Comparison of ENCODE assay signal across 22 cellular contexts in the genomic region with DNA sequence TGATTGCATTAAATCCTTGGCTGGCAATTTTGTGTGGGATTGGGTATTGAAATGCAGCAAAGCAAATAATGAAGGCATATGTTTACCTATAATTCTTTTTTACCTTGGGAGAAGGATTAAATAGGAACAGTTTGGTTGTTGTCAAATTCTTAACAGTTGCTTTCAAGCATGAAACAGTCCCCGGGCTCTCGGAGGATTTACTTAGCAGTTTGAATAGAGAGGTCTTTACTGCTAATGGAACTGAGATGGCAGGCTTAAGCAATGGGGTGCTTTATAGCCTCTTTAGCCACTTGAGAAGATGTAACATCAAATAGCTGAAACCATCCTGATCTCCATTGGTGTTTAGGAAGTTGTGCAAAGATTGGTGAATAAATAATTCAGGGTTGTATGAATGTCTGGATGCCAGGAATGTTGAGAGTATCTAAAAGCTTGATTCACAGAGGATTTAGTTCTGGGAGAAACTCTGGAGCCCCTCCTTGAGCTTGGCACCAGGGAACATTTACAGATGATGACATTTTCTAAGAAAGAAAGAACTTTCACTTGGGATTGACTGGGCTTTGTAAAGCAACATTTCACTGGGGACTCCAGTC. TPM values are rescaled to one million over a fixed set of nuclear protein-coding genes. Genes with fewer than 3 reads are reported as not detected.
DNase-seq lines count a peak whose midpoint lies in the region; ATAC-seq and TF ChIP-seq lines count a peak whose summit lies in the region.
"Had no signal": no experiment of that assay in that cellular context is flagged by ENCODE, and none has a peak within 500 bp of the region (broad histone marks: within the 10 kb centered on the region; RNA-seq: fewer than 3 reads in every experiment).

No MANE protein-coding gene starts in this region.

- no peak overlapping the region for H3K9ac ChIP-seq in endodermal cell (ENCODE audit: extremely low read depth, low read length, poor library complexity, severe bottlenecking)
- H3K9ac ChIP-seq: BLaER1 treated with 17β-estradiol and CSF1 and Interleukin-3, amounts not matched to agents 10 nM and 100 nM had no signal

- TF ChIP-seq CTCF in endodermal cell (conservative IDR thresholded peaks at IDR 0.05) (no peak), psoas muscle (IDR thresholded peaks at IDR 0.05) (no peak)

- peak in 1 of 4 donors; percentile 41 for ATAC-seq in psoas muscle
- no peak for ATAC-seq in GM21390 (IDR thresholded peaks at IDR 0.05; ENCODE audit: unreplicated experiment)
- ATAC-seq in HG03354 (IDR thresholded peaks at IDR 0.05; ENCODE audit: poor library complexity, severe bottlenecking, unreplicated experiment), result no peak
- ATAC-seq: activated CD4-positive, alpha-beta T cell treated with anti-CD3 and anti-CD28 coated beads for 36 hours; left ventricle myocardium superior had no signal

- H3K36me3 ChIP-seq in endodermal cell (ENCODE audit: control insufficient read depth, insufficient read depth, low read length) (no peaks in the 10 kb centered on the region), psoas muscle (ENCODE audit: insufficient read depth in 1 of 2, low read depth in 1 of 2) (no peaks in the 10 kb centered on the region)
- H3K36me3 ChIP-seq: adrenal gland; BLaER1 treated with 17β-estradiol and CSF1 and Interleukin-3, amounts not matched to agents 10 nM and 100 nM; gastrocnemius medialis; spleen had no signal

- peaks cover 52% of the 10 kb centered on the region for H3K4me1 Mint-ChIP-seq in endodermal cell
- H3K4me1 Mint-ChIP-seq: activated CD4-positive, alpha-beta T cell treated with anti-CD3 and anti-CD28 coated beads for 36 hours had no signal

- H3K27ac Mint-ChIP-seq in endodermal cell, result peak overlapping the region; percentile 14
- H3K27ac Mint-ChIP-seq: activated CD4-positive, alpha-beta T cell treated with anti-CD3 and anti-CD28 coated beads for 36 hours had no signal

- H3K9me3 ChIP-seq in endodermal cell (ENCODE audit: control insufficient read depth, low read length) (no peaks in the 10 kb centered on the region), psoas muscle (no peaks in the 10 kb centered on the region)
- H3K9me3 ChIP-seq: adrenal gland; BLaER1 treated with 17β-estradiol and CSF1 and Interleukin-3, amounts not matched to agents 10 nM and 100 nM; gastrocnemius medialis; spleen had no signal

- no peak overlapping the region for H3K27ac ChIP-seq in endodermal cell (ENCODE audit: low read depth, low read length)
- no peak overlapping the region for H3K27ac ChIP-seq in psoas muscle
- H3K27ac ChIP-seq: 22Rv1; adrenal gland; BLaER1 treated with 17β-estradiol and CSF1 and Interleukin-3, amounts not matched to agents 10 nM and 100 nM; gastrocnemius medialis; SK-N-MC; spleen had no signal

- H3K27me3 ChIP-seq in endodermal cell (ENCODE audit: control insufficient read depth, insufficient read depth, low read length, poor library complexity, severe bottlenecking) (no peaks in the 10 kb centered on the region), psoas muscle (ENCODE audit: insufficient read depth in 3 of 3, low read length in 2 of 3) (no peaks in the 10 kb centered on the region)
- H3K27me3 ChIP-seq: adrenal gland; BLaER1 treated with 17β-estradiol and CSF1 and Interleukin-3, amounts not matched to agents 10 nM and 100 nM; gastrocnemius medialis; spleen had no signal

- DNase-seq in NCI-H1092 treated with DMSO at 0.1 percent for 48 hours (lab: John Stamatoyannopoulos, UW), result peak; percentile 50
- no peak for DNase-seq in NCI-H1092 (lab: John Stamatoyannopoulos, UW)
- DNase-seq in NCI-H187 treated with DMSO at 0.1 percent for 48 hours (lab: John Stamatoyannopoulos, UW), result peak; percentile 92
- no peak for DNase-seq in endodermal cell
- DNase-seq in psoas muscle, result no peak
- DNase-seq in H4 (ENCODE audit: low spot score), result no peak
- DNase-seq: activated CD4-positive, alpha-beta T cell treated with anti-CD3 and anti-CD28 coated beads for 36 hours; activated effector memory CD4-positive, alpha-beta T cell treated with Interleukin-2 at 50 U/mL for 16 hours; adrenal gland; gastrocnemius medialis; H7; Kasumi-1; left ventricle myocardium superior; NCI-H524 treated with DMSO at 0.1 percent for 48 hours; posterior cingulate gyrus; spleen; T1000 had no signal

- no peaks in the 10 kb centered on the region for H3K9me3 Mint-ChIP-seq in endodermal cell

- 65 to 73% methylated on average over 2 of the region's 2 CpGs for WGBS in endodermal cell (ENCODE audit: insufficient coverage in 1 of 2, insufficient read length in 1 of 2), 2 experiments
- 34 to 61% (median 42%) methylated on average over 2 of the region's 2 CpGs for WGBS in psoas muscle, 3 donors

- no peak overlapping the region for H3K4me3 ChIP-seq in endodermal cell (ENCODE audit: low read length)
- peak overlapping the region; percentile 47 for H3K4me3 ChIP-seq in psoas muscle
- H3K4me3 ChIP-seq: adrenal gland; BLaER1 treated with 17β-estradiol and CSF1 and Interleukin-3, amounts not matched to agents 10 nM and 100 nM; SK-N-MC; spleen had no signal

- intact Hi-C loops in psoas muscle (cut with DNase I), result no loop called here

- H3K4me3 Mint-ChIP-seq in endodermal cell, result no peak overlapping the region
- H3K4me3 Mint-ChIP-seq: activated CD4-positive, alpha-beta T cell treated with anti-CD3 and anti-CD28 coated beads for 36 hours had no signal

- H3K36me3 Mint-ChIP-seq in endodermal cell (ENCODE audit: low read depth), result no peaks in the 10 kb centered on the region

- H3K27me3 Mint-ChIP-seq in endodermal cell (ENCODE audit: insufficient read depth), result no peaks in the 10 kb centered on the region
- H3K27me3 Mint-ChIP-seq: activated CD4-positive, alpha-beta T cell treated with anti-CD3 and anti-CD28 coated beads for 36 hours had no signal

- H3K4me1 ChIP-seq in endodermal cell (ENCODE audit: control insufficient read depth, insufficient read depth, low read length) (peaks cover 10% of the 10 kb centered on the region), psoas muscle (peaks cover 61% of the 10 kb centered on the region)
- H3K4me1 ChIP-seq: adrenal gland; BLaER1 treated with 17β-estradiol and CSF1 and Interleukin-3, amounts not matched to agents 10 nM and 100 nM had no signal

RNA-seq across cellular contexts. Expression of a gene that starts 51.8 kb away (rescaled TPM):
- total RNA-seq in endodermal cell, result 10 to 100 TPM; 47.2 to 57.6 TPM
- 79.0 TPM for polyA plus RNA-seq in endodermal cell (2013, experiment 1 of 2)
- polyA plus RNA-seq in endodermal cell (2013, experiment 2 of 2), result 78.6 TPM
- total RNA-seq in psoas muscle, result 10 to 100 TPM; 33.7 to 78.9 (median 40.4) TPM
- polyA plus RNA-seq in psoas muscle, result 10 to 100 TPM; 27.4 to 42.0 (median 27.9) TPM
- 17.6 and 37.3 TPM in 2 replicates for total RNA-seq in H4 (2014; rRNA removed; shearing (Covaris generic))

Comparison
In these comparisons a context has a peak if more than half of its experiments do, and no peak if none do; other contexts are left out.
1. DNase-seq: peak in NCI-H1092 treated with DMSO at 0.1 percent for 48 hours (single experiment) and NCI-H187 treated with DMSO at 0.1 percent for 48 hours (single experiment); none in NCI-H1092 (single experiment), endodermal cell (single experiment), psoas muscle (0 of 2) and H4 (single experiment).